22 cellular contexts compared by ENCODE assay signal in the genomic region with DNA sequence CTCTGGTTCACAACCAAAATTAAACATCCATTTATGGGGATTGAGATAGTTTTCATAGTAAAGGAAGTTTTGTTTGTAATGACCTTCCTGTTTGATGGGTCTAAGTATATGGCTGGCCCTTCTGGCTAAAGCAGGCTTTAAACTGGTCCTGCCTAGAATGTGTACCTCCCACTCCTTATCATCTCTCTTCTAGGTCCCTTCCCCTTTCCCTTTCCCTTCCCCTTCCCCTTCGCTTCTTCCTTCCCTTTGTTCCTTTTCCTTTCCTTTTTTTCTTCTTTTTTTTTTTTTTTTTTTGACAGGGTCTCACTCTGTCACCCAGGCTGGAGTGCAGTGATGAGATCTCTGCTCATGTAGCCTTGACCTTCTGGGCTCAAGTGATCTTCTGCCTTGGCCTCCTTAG. TPM values are rescaled to one million over a fixed set of nuclear protein-coding genes. Genes with fewer than 3 reads are reported as not detected.
DNase-seq lines count a peak whose midpoint lies in the region; ATAC-seq, FAIRE-seq and TF ChIP-seq lines count a peak whose summit lies in the region.
"Had no signal": no experiment of that assay in that cellular context is flagged by ENCODE, and none has a peak within 500 bp of the region (broad histone marks: within the 10 kb centered on the region; RNA-seq: fewer than 3 reads in every experiment).

No MANE protein-coding gene starts in this region.

- peak overlapping the region; percentile 69 for H3K27ac Mint-ChIP-seq in activated naive CD4-positive, alpha-beta T cell treated with anti-CD3 and anti-CD28 coated beads, Interleukin-2, amount 10 ng/mL, durations not matched to agents 7 days and 5 days
- no peak overlapping the region for H3K27ac Mint-ChIP-seq in activated naive CD4-positive, alpha-beta T cell treated with anti-CD3 and anti-CD28 coated beads, Interleukin-2, amount 50 U/mL, for 72 hours
- H3K27ac Mint-ChIP-seq in HFFc6 = peak overlapping the region; percentile 31; the same call in 1 of the 2 replicates
- peak overlapping the region; percentile 80 for H3K27ac Mint-ChIP-seq in central memory CD8-positive, alpha-beta T cell (ENCODE audit: low read depth)

- no peaks in the 10 kb centered on the region for H3K9me3 ChIP-seq in mucosa of descending colon
- H3K9me3 ChIP-seq: A549; BLaER1 treated with 17β-estradiol and CSF1 and Interleukin-3, amounts not matched to agents 10 nM and 100 nM had no signal

- no peak overlapping the region for H3K4me3 ChIP-seq in mucosa of descending colon
- H3K4me3 ChIP-seq: A549; BLaER1 treated with 17β-estradiol and CSF1 and Interleukin-3, amounts not matched to agents 10 nM and 100 nM had no signal

- H3K36me3 ChIP-seq in mucosa of descending colon (ENCODE audit: low read depth) = peaks cover 3% of the 10 kb centered on the region

- DNase-seq in activated naive CD4-positive, alpha-beta T cell treated with anti-CD3 and anti-CD28 coated beads, Interleukin-2, amount 10 ng/mL, durations not matched to agents 7 days and 5 days = no peak
- DNase-seq in activated naive CD4-positive, alpha-beta T cell treated with anti-CD3 and anti-CD28 coated beads, Interleukin-2, amount 50 U/mL, for 72 hours (ENCODE audit: low spot score in 2 of 2) = no peak
- DNase-seq in HFFc6 (no peak), mucosa of descending colon (no peak), NCI-H2171 treated with DMSO at 0.1 percent for 48 hours (lab: John Stamatoyannopoulos, UW) (no peak), HTR-8/SVneo (ENCODE audit: insufficient read length, low spot score) (no peak)
- DNase-seq in central memory CD8-positive, alpha-beta T cell (ENCODE audit: low spot score in 2 of 2) = no peak
- DNase-seq: DMS 273 treated with DMSO at 0.1 percent for 48 hours; GDM1; Karpas-422; NCI-H1105; NCI-H187; NCI-H2171; NCI-H446 treated with DMSO at 0.1 percent for 48 hours; NK-92 treated with Interleukin-12 subunit alpha and Interleukin-12 subunit beta, amount 100 ng/mL, for 24 hours; RPMI8226 had no signal

- peaks cover 40% of the 10 kb centered on the region for H3K36me3 Mint-ChIP-seq in activated naive CD4-positive, alpha-beta T cell treated with anti-CD3 and anti-CD28 coated beads, Interleukin-2, amount 10 ng/mL, durations not matched to agents 7 days and 5 days
- peaks cover 21 to 40% of the 10 kb centered on the region in 2 donors for H3K36me3 Mint-ChIP-seq in activated naive CD4-positive, alpha-beta T cell treated with anti-CD3 and anti-CD28 coated beads, Interleukin-2, amount 50 U/mL, for 72 hours
- peaks cover 23% of the 10 kb centered on the region; the same call in 1 of the 2 replicates for H3K36me3 Mint-ChIP-seq in HFFc6 (ENCODE audit: low read depth)
- H3K36me3 Mint-ChIP-seq in central memory CD8-positive, alpha-beta T cell (ENCODE audit: insufficient read depth) = peaks cover 13% of the 10 kb centered on the region

- CTCF ChIA-PET in activated naive CD4-positive, alpha-beta T cell treated with anti-CD3 and anti-CD28 coated beads, Interleukin-2, amount 10 ng/mL, durations not matched to agents 7 days and 5 days (lab: Charles Lee) = no interaction called here

- peaks cover 38% of the 10 kb centered on the region for H3K4me1 Mint-ChIP-seq in activated naive CD4-positive, alpha-beta T cell treated with anti-CD3 and anti-CD28 coated beads, Interleukin-2, amount 10 ng/mL, durations not matched to agents 7 days and 5 days
- peaks cover 12% of the 10 kb centered on the region for H3K4me1 Mint-ChIP-seq in HFFc6 (ENCODE audit: low read depth)
- H3K4me1 Mint-ChIP-seq in central memory CD8-positive, alpha-beta T cell = peaks cover under 1% of the 10 kb centered on the region

- TF ChIP-seq CTCF in HFFc6 (IDR thresholded peaks at IDR 0.05) (no peak), mucosa of descending colon (IDR thresholded peaks at IDR 0.05) (no peak)

- no peak for ATAC-seq in activated naive CD4-positive, alpha-beta T cell treated with anti-CD3 and anti-CD28 coated beads, Interleukin-2, amount 50 U/mL, for 72 hours
- ATAC-seq in central memory CD8-positive, alpha-beta T cell (replicated peaks; ENCODE audit: extremely low read depth, poor library complexity, severe bottlenecking) = no peak
- ATAC-seq in mucosa of descending colon = peak; percentile 46
- no peak for ATAC-seq in GM19463 (IDR thresholded peaks at IDR 0.05; ENCODE audit: unreplicated experiment)
- ATAC-seq: A549 had no signal

- peaks cover 13% of the 10 kb centered on the region for H3K4me1 ChIP-seq in mucosa of descending colon (ENCODE audit: low read depth)

- H3K9me3 Mint-ChIP-seq in activated naive CD4-positive, alpha-beta T cell treated with anti-CD3 and anti-CD28 coated beads, Interleukin-2, amount 10 ng/mL, durations not matched to agents 7 days and 5 days = no peaks in the 10 kb centered on the region
- no peaks in the 10 kb centered on the region for H3K9me3 Mint-ChIP-seq in activated naive CD4-positive, alpha-beta T cell treated with anti-CD3 and anti-CD28 coated beads, Interleukin-2, amount 50 U/mL, for 72 hours
- no peaks in the 10 kb centered on the region for H3K9me3 Mint-ChIP-seq in HFFc6
- H3K9me3 Mint-ChIP-seq in central memory CD8-positive, alpha-beta T cell = no peaks in the 10 kb centered on the region

- no peaks in the 10 kb centered on the region for H3K27me3 Mint-ChIP-seq in activated naive CD4-positive, alpha-beta T cell treated with anti-CD3 and anti-CD28 coated beads, Interleukin-2, amount 10 ng/mL, durations not matched to agents 7 days and 5 days
- no peaks in the 10 kb centered on the region; the same call in none of the 2 replicates for H3K27me3 Mint-ChIP-seq in HFFc6 (ENCODE audit: insufficient read depth)
- no peaks in the 10 kb centered on the region for H3K27me3 Mint-ChIP-seq in central memory CD8-positive, alpha-beta T cell

- FAIRE-seq in HTR-8/SVneo (lab: Jason Lieb, UNC) = no peak
- FAIRE-seq: A549, GM12891, GM18507, H1 had no signal

- intact Hi-C loops in mucosa of descending colon (cut with DNase I, micrococcal nuclease) = no loop called here

- no peak overlapping the region for H3K4me3 Mint-ChIP-seq in activated naive CD4-positive, alpha-beta T cell treated with anti-CD3 and anti-CD28 coated beads, Interleukin-2, amount 10 ng/mL, durations not matched to agents 7 days and 5 days
- H3K4me3 Mint-ChIP-seq in HFFc6 = no peak overlapping the region
- H3K4me3 Mint-ChIP-seq in central memory CD8-positive, alpha-beta T cell = no peak overlapping the region

RNA-seq across cellular contexts. Expression of gene BBC3, which starts 35.5 kb away (rescaled TPM):
- 10 to 100 TPM; 21.9 to 84.2 TPM for total RNA-seq in activated naive CD4-positive, alpha-beta T cell treated with anti-CD3 and anti-CD28 coated beads, Interleukin-2, amount 50 U/mL, for 72 hours
- 10 to 100 TPM in 2 of 6 experiments, 1 to 10 TPM in 4; 8.6 to 10.9 (median 9.6) TPM for total RNA-seq in HFFc6 (2021; fragmentation: NEBNext Ultra II Directional; extraction: Animal tissue kit (Norgen Biotek cat#: 25700))
- 10 to 100 TPM; 18.3 to 24.9 (median 22.8) TPM for total RNA-seq in mucosa of descending colon

Comparison
In these comparisons a context has a peak if more than half of its experiments do, and no peak if none do; other contexts are left out.
1. H3K27ac Mint-ChIP-seq: peak in activated naive CD4-positive, alpha-beta T cell treated with anti-CD3 and anti-CD28 coated beads, Interleukin-2, amount 10 ng/mL, durations not matched to agents 7 days and 5 days (single experiment), HFFc6 (single experiment) and central memory CD8-positive, alpha-beta T cell (single experiment); none in activated naive CD4-positive, alpha-beta T cell treated with anti-CD3 and anti-CD28 coated beads, Interleukin-2, amount 50 U/mL, for 72 hours (0 of 2).